In genomic region chr2:205802069-205802468, GRCh38 we compare ENCODE assay signal across 1 cellular context.
TF ChIP-seq lines count a peak whose summit lies in the region.

No MANE protein-coding gene starts in this region.

TF ChIP-seq in SK-N-SH treated with all-trans-retinoic acid at 6 μM for 48 hours, 23 proteins besides CTCF, POLR2A, EP300 and RAD21 (continued from another document):
- TF ChIP-seq, protein P1, sequence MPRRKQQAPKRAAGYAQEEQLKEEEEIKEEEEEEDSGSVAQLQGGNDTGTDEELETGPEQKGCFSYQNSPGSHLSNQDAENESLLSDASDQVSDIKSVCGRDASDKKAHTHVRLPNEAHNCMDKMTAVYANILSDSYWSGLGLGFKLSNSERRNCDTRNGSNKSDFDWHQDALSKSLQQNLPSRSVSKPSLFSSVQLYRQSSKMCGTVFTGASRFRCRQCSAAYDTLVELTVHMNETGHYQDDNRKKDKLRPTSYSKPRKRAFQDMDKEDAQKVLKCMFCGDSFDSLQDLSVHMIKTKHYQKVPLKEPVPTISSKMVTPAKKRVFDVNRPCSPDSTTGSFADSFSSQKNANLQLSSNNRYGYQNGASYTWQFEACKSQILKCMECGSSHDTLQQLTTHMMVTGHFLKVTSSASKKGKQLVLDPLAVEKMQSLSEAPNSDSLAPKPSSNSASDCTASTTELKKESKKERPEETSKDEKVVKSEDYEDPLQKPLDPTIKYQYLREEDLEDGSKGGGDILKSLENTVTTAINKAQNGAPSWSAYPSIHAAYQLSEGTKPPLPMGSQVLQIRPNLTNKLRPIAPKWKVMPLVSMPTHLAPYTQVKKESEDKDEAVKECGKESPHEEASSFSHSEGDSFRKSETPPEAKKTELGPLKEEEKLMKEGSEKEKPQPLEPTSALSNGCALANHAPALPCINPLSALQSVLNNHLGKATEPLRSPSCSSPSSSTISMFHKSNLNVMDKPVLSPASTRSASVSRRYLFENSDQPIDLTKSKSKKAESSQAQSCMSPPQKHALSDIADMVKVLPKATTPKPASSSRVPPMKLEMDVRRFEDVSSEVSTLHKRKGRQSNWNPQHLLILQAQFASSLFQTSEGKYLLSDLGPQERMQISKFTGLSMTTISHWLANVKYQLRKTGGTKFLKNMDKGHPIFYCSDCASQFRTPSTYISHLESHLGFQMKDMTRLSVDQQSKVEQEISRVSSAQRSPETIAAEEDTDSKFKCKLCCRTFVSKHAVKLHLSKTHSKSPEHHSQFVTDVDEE (CRISPR knock-in tag; IDR thresholded peaks at IDR 0.05) = no peak
- TF ChIP-seq PATZ1 (CRISPR knock-in tag; IDR thresholded peaks at IDR 0.05; ENCODE audit: borderline replicate concordance) (no peak), OSR1 (CRISPR knock-in tag; IDR thresholded peaks at IDR 0.05) (no peak), ESRRG (CRISPR knock-in tag; IDR thresholded peaks at IDR 0.05) (no peak), POU6F1 (CRISPR knock-in tag; IDR thresholded peaks at IDR 0.05; ENCODE audit: borderline replicate concordance, low read depth) (no peak), ZNF8 (CRISPR knock-in tag; IDR thresholded peaks at IDR 0.05) (no peak)
